8 cellular contexts compared by ENCODE assay signal in the genomic region with DNA sequence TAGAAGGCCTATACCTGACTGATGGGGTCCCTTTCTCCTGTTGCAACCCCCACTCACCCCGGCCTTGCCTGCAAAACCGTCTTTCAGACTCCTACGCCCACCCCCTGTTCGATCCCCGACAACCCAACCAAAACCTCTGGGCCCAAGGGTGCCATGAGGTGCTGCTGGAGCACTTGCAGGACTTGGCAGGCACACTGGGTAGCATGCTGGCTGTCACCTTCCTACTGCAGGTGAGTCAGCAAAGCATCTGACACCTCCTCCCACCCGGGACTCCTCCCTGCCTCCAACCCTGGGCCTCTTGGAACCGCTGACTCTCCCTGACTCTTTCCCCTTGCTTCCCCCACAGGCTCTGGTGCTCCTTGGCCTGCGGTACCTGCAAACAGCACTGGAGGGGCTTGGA. TPM values are rescaled to one million over a fixed set of nuclear protein-coding genes. Genes with fewer than 3 reads are reported as not detected.
DNase-seq lines count a peak whose midpoint lies in the region; ATAC-seq, FAIRE-seq and TF ChIP-seq lines count a peak whose summit lies in the region.

No MANE protein-coding gene starts in this region.

- POLR2A ChIA-PET in CD8-positive, alpha-beta T cell (lab: Charles Lee), result interaction anchor here (1.9 to 4.9 kb wide), 2 partner anchors 8 to 23 kb away, joined by 5 to 30 read pairs; partner anchors contain the start of genes B3GAT3 and TUT1

- peaks cover 44% of the 10 kb centered on the region for H3K4me1 Mint-ChIP-seq in CD8-positive, alpha-beta T cell (ENCODE audit: low read depth)

- H3K79me2 ChIP-seq in trophoblast cell (ENCODE audit: control insufficient read depth, insufficient read depth, low read length, poor library complexity), result peaks cover 9% of the 10 kb centered on the region

- FAIRE-seq in RCC 7860 (lab: Jason Lieb, UNC), result no peak

- H2BK12ac ChIP-seq in trophoblast cell (ENCODE audit: low read length), result no peak overlapping the region

- intact Hi-C loops in CD8-positive, alpha-beta T cell (cut with DNase I, micrococcal nuclease), result loop anchor here in 1 of 2 experiments (5.0 kb wide), 1 partner anchor 93 kb away; the partner anchor contains the start of genes BSCL2 and GNG3

- no peak for ATAC-seq in CD8-positive, alpha-beta T cell
- ATAC-seq in GM21786 (IDR thresholded peaks at IDR 0.05; ENCODE audit: unreplicated experiment), result no peak
- no peak for ATAC-seq in GM18907 (IDR thresholded peaks at IDR 0.05; ENCODE audit: unreplicated experiment)

- no peak overlapping the region for H3K23ac ChIP-seq in trophoblast cell (ENCODE audit: low read length)

- no peak overlapping the region for H3K18ac ChIP-seq in trophoblast cell (ENCODE audit: low read length)

- no peak overlapping the region for H2BK5ac ChIP-seq in trophoblast cell (ENCODE audit: low read depth, low read length, poor library complexity)

- peak in 1 of 7 experiments; percentile 20 for DNase-seq in CD8-positive, alpha-beta T cell
- DNase-seq in RCC 7860 (ENCODE audit: low spot score) (peak; percentile 31), caudate nucleus (lab: John Stamatoyannopoulos, UW) (peak in 50 of 61 donors; percentile 9 to 91 (median 60)), trophoblast cell (peak; percentile 42 to 51), SKM-1 treated with dmso at 0.1 percent for 144 hours (lab: John Stamatoyannopoulos, UW; ENCODE audit: unreplicated experiment) (no peak)
- DNase-seq in effector CD8-positive, alpha-beta T cell (lab: John Stamatoyannopoulos, UW), result no peak

- peaks cover 14% of the 10 kb centered on the region for H3K79me1 ChIP-seq in trophoblast cell (ENCODE audit: low read length)

- H2AK5ac ChIP-seq in trophoblast cell (ENCODE audit: low read length), result no peak overlapping the region

- H3K27ac Mint-ChIP-seq in CD8-positive, alpha-beta T cell, result peak overlapping the region; percentile 86

- no CpG with 5 or more reads among the region's 8 CpGs for WGBS in trophoblast cell (ENCODE audit: extremely low coverage, insufficient coverage, insufficient read length)

- no peaks in the 10 kb centered on the region for H3K27me3 ChIP-seq in CD8-positive, alpha-beta T cell (ENCODE audit: insufficient read depth, low read length)
- H3K27me3 ChIP-seq in trophoblast cell (ENCODE audit: insufficient read depth, low read length), result no peaks in the 10 kb centered on the region

- no peak overlapping the region for H4K91ac ChIP-seq in trophoblast cell (ENCODE audit: low read depth, low read length)

- no peaks in the 10 kb centered on the region for H3K9me3 ChIP-seq in CD8-positive, alpha-beta T cell (ENCODE audit: low read length)
- peaks cover 2% of the 10 kb centered on the region for H3K9me3 ChIP-seq in trophoblast cell (ENCODE audit: insufficient read depth, low read depth, low read length)

- no peak overlapping the region for H3K14ac ChIP-seq in trophoblast cell (ENCODE audit: low read length)

- H3K4me3 Mint-ChIP-seq in CD8-positive, alpha-beta T cell, result no peak overlapping the region

- TF ChIP-seq CTCF in CD8-positive, alpha-beta T cell (IDR thresholded peaks at IDR 0.05), result no peak

- peak overlapping the region; percentile 68 for H4K12ac ChIP-seq in trophoblast cell (ENCODE audit: low read depth, low read length)

- no peak overlapping the region for H3K4me3 ChIP-seq in CD8-positive, alpha-beta T cell (ENCODE audit: low read depth, low read length)
- H3K4me3 ChIP-seq in trophoblast cell (ENCODE audit: low read depth, low read length), result no peak overlapping the region

- H2BK120ac ChIP-seq in trophoblast cell (ENCODE audit: insufficient read depth, low read length, poor library complexity), result no peak overlapping the region

- no peak overlapping the region for H3K9ac ChIP-seq in trophoblast cell (ENCODE audit: low read length)

- peaks cover 12% of the 10 kb centered on the region for H3K36me3 ChIP-seq in CD8-positive, alpha-beta T cell (ENCODE audit: insufficient read depth, low read length)
- H3K36me3 ChIP-seq in trophoblast cell (ENCODE audit: control insufficient read depth in 1 of 2, insufficient read depth in 2 of 2, low read length in 2 of 2), result peaks cover 31 to 32% of the 10 kb centered on the region in 2 experiments

- H3K4me2 ChIP-seq in trophoblast cell (ENCODE audit: low read length), result no peak overlapping the region

- CTCF ChIA-PET in CD8-positive, alpha-beta T cell (lab: Charles Lee), result interaction anchor here (1.0 to 8.2 kb wide), 3 partner anchors 21 to 80 kb away, joined by 3 to 71 read pairs (median 3); partner anchors contain the start of gene TUT1

- H3K36me3 Mint-ChIP-seq in CD8-positive, alpha-beta T cell, result peaks cover 40% of the 10 kb centered on the region

- H3K27ac ChIP-seq in CD8-positive, alpha-beta T cell (ENCODE audit: low read depth, low read length), result no peak overlapping the region
- H3K27ac ChIP-seq in caudate nucleus (ENCODE audit: low read depth, low read length) (peak overlapping the region; percentile 85), trophoblast cell (ENCODE audit: low read depth, low read length) (no peak overlapping the region)

- no peaks in the 10 kb centered on the region for H3K9me3 Mint-ChIP-seq in CD8-positive, alpha-beta T cell

- no peaks in the 10 kb centered on the region for H3K27me3 Mint-ChIP-seq in CD8-positive, alpha-beta T cell (ENCODE audit: low read depth)

- peaks cover 32% of the 10 kb centered on the region for H3K4me1 ChIP-seq in CD8-positive, alpha-beta T cell (ENCODE audit: insufficient read depth, low read length)
- H3K4me1 ChIP-seq in trophoblast cell (ENCODE audit: control insufficient read depth in 1 of 2, insufficient read depth in 2 of 2, low read length in 2 of 2), result peaks cover 12 to 14% of the 10 kb centered on the region in 2 experiments

- H4K8ac ChIP-seq in trophoblast cell (ENCODE audit: low read depth, low read length), result no peak overlapping the region

- H2AFZ ChIP-seq in trophoblast cell (ENCODE audit: insufficient read depth, low read length, poor library complexity), result no peak overlapping the region

- no peak overlapping the region for H3K4ac ChIP-seq in trophoblast cell (ENCODE audit: low read depth, low read length)

RNA-seq across cellular contexts. Expression of gene ROM1, which starts 1.2 kb away (rescaled TPM):
- total RNA-seq in CD8-positive, alpha-beta T cell, result 1 to 10 TPM; 1.7 to 2.1 TPM
- 0.62 TPM in 2 replicates for polyA plus RNA-seq in trophoblast cell (2013)

RNA-seq across cellular contexts. Expression of gene EML3, which starts 1.7 kb away (rescaled TPM):
- 100 to 1,000 TPM; 167 to 189 TPM for total RNA-seq in CD8-positive, alpha-beta T cell
- 33.4 and 36.1 TPM in 2 replicates for polyA plus RNA-seq in trophoblast cell (2013)

RNA-seq across cellular contexts. Expression of gene B3GAT3, which starts 7.5 kb away (rescaled TPM):
- 10 to 100 TPM; 41.7 to 44.0 TPM for total RNA-seq in CD8-positive, alpha-beta T cell
- 17.2 and 17.8 TPM in 2 replicates for polyA plus RNA-seq in trophoblast cell (2013)

RNA-seq across cellular contexts. Expression of gene MTA2, which starts 12.6 kb away (rescaled TPM):
- total RNA-seq in CD8-positive, alpha-beta T cell, result 100 to 1,000 TPM; 148 to 154 TPM
- 70.5 and 71.0 TPM in 2 replicates for polyA plus RNA-seq in trophoblast cell (2013)

RNA-seq across cellular contexts. Expression of gene TUT1, which starts 23.0 kb away (rescaled TPM):
- total RNA-seq in CD8-positive, alpha-beta T cell, result 10 to 100 TPM; 15.3 to 17.7 TPM
- polyA plus RNA-seq in trophoblast cell (2013), result 11.3 and 11.8 TPM in 2 replicates

Comparison
In these comparisons a context has a peak if more than half of its experiments do, and no peak if none do; other contexts are left out.
1. DNase-seq: peak in RCC 7860 (single experiment), caudate nucleus (50 of 61) and trophoblast cell (2 of 2); none in SKM-1 treated with dmso at 0.1 percent for 144 hours (single experiment) and effector CD8-positive, alpha-beta T cell (single experiment).